Comparison of ENCODE assay signal across 16 cellular contexts in the genomic region with DNA sequence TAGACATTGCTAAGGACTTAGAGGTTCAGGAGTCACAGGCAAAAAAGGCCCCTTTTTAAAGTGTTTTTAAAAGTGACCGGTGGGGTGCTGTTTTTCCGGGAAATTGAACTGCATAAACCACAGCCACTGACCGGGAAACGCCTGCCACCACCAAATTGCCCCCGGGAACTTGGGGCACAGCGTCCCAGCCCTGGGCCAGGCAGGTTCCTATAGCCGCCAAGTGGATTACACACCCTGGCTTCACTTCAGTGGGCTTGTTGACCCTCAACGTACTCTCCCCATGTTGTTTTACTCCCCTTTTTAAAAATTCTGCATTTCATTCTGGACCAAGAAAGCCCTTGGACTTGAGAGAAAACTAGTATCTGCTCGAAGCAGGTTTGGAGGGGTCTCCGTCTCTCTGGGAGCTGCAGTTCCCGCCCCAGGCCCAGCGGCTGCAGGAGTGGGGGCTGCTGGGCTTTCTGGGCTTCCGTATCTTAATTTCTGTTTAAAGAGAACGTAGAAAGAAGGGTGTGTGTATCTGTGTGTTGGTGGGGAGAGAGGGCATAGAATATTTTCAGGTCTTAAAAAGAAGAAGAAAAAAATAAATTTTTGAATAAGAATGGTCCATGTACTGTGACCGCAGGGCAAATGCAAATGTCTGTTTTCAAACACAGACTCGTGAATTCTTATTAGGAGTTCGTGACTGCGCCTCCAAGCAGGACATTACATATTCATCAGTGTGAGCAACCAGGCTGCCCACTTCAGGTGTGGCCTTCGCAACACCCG.
DNase-seq lines count a peak whose midpoint lies in the region; TF ChIP-seq lines count a peak whose summit lies in the region.
"Had no signal": no experiment of that assay in that cellular context is flagged by ENCODE, and none has a peak within 500 bp of the region (broad histone marks: within the 10 kb centered on the region; RNA-seq: fewer than 3 reads in every experiment).

No MANE protein-coding gene starts in this region.

- H2BK15ac ChIP-seq in neuronal stem cell (ENCODE audit: low read length), result no peak overlapping the region

- H2AFZ ChIP-seq in OCI-LY3 (ENCODE audit: low read depth, low read length), result no peak overlapping the region
- H2AFZ ChIP-seq in neuronal stem cell (ENCODE audit: low read length), result peak overlapping the region; percentile 63
- no peak overlapping the region for H2AFZ ChIP-seq in MM.1S (ENCODE audit: low read length)
- H2AFZ ChIP-seq: PC-9 had no signal

- H3K36me3 ChIP-seq in BLaER1 (no peaks in the 10 kb centered on the region), OCI-LY3 (replicated peaks; ENCODE audit: low read depth, low read length) (no peaks in the 10 kb centered on the region), neuronal stem cell (replicated peaks in 1 of 2; ENCODE audit: control insufficient read depth in 2 of 2, insufficient read depth in 2 of 2, low read length in 2 of 2) (no peaks in the 10 kb centered on the region), MM.1S (replicated peaks; ENCODE audit: insufficient read depth, low read length) (no peaks in the 10 kb centered on the region)

- no peak overlapping the region for H2BK120ac ChIP-seq in neuronal stem cell (ENCODE audit: low read depth, low read length)

- no peak overlapping the region for H2AK5ac ChIP-seq in neuronal stem cell (ENCODE audit: low read depth, low read length)

- H3K9me3 ChIP-seq in BLaER1 (no peaks in the 10 kb centered on the region), OCI-LY3 (ENCODE audit: insufficient read depth, low read length) (no peaks in the 10 kb centered on the region), neuronal stem cell (replicated peaks in 1 of 2; ENCODE audit: control insufficient read depth in 2 of 2, insufficient read depth in 1 of 2, low read depth in 1 of 2, low read length in 2 of 2) (no peaks in the 10 kb centered on the region), MM.1S (replicated peaks; ENCODE audit: insufficient read depth, low read length) (no peaks in the 10 kb centered on the region)

- H4K8ac ChIP-seq in neuronal stem cell (ENCODE audit: low read depth, low read length), result no peak overlapping the region

- intact Hi-C loops in CD14-positive monocyte (cut with micrococcal nuclease), result no loop called here

- H3K4me1 ChIP-seq in BLaER1 (peaks cover 53% of the 10 kb centered on the region), OCI-LY3 (ENCODE audit: low read length) (peaks cover 22% of the 10 kb centered on the region), neuronal stem cell (ENCODE audit: control insufficient read depth in 2 of 2, insufficient read depth in 1 of 2, low read depth in 1 of 2, low read length in 2 of 2) (peaks cover 6 to 32% of the 10 kb centered on the region in 2 donors), MM.1S (ENCODE audit: low read length) (no peaks in the 10 kb centered on the region)

- H3K79me1 ChIP-seq in neuronal stem cell (ENCODE audit: low read depth, low read length), result no peaks in the 10 kb centered on the region

- TF ChIP-seq CTCF in OCI-LY3 (IDR thresholded peaks at IDR 0.05; ENCODE audit: low read depth, low read length) (no peak), CD14-positive monocyte (IDR thresholded peaks at IDR 0.05) (no peak), MM.1S (IDR thresholded peaks at IDR 0.05; ENCODE audit: low read length) (no peak)

- H4K20me1 ChIP-seq in BLaER1 (no peaks in the 10 kb centered on the region), OCI-LY3 (ENCODE audit: insufficient read depth, low read length) (no peaks in the 10 kb centered on the region), MM.1S (ENCODE audit: insufficient read depth, low read length) (no peaks in the 10 kb centered on the region)

- no peak overlapping the region for H3K4ac ChIP-seq in neuronal stem cell (ENCODE audit: low read length)

- peaks cover 9% of the 10 kb centered on the region for H3K4me1 Mint-ChIP-seq in CD14-positive monocyte

- H3K27ac Mint-ChIP-seq in CD14-positive monocyte, result peak overlapping the region in 1 of 7 donors; percentile 21
- H3K27ac Mint-ChIP-seq: B cell; CD8-positive, alpha-beta T cell; T-cell had no signal

- H3K4me3 ChIP-seq in BLaER1 (no peak overlapping the region), OCI-LY3 (ENCODE audit: low read length) (peak overlapping the region; percentile 68), neuronal stem cell (ENCODE audit: low read length in 2 of 2) (no peak overlapping the region), MM.1S (ENCODE audit: low read length) (no peak overlapping the region)
- H3K4me3 ChIP-seq: PC-9 had no signal

- no peaks in the 10 kb centered on the region for H3K79me2 ChIP-seq in OCI-LY3 (ENCODE audit: low read length)
- H3K79me2 ChIP-seq in MM.1S (ENCODE audit: low read length), result no peaks in the 10 kb centered on the region

- no peak overlapping the region for H3K4me3 Mint-ChIP-seq in CD14-positive monocyte
- H3K4me3 Mint-ChIP-seq: B cell; CD8-positive, alpha-beta T cell; T-cell had no signal

- peaks cover 34 to 54% (median 43%) of the 10 kb centered on the region in 3 donors for H3K27me3 Mint-ChIP-seq in CD14-positive monocyte (ENCODE audit: low read depth in 3 of 3)

- peaks cover 0 to 2% (median 0%) of the 10 kb centered on the region in 7 donors for H3K9me3 Mint-ChIP-seq in CD14-positive monocyte
- H3K9me3 Mint-ChIP-seq: CD8-positive, alpha-beta T cell; T-cell had no signal

- H3K9ac ChIP-seq in BLaER1, result no peak overlapping the region; the same call in 1 of the 2 replicates
- no peak overlapping the region for H3K9ac ChIP-seq in OCI-LY3 (ENCODE audit: low read length)
- no peak overlapping the region for H3K9ac ChIP-seq in neuronal stem cell (ENCODE audit: low read depth, low read length, poor library complexity)
- no peak overlapping the region for H3K9ac ChIP-seq in MM.1S (ENCODE audit: low read length)

- 100% methylated on average over 1 of the region's 20 CpGs; no CpG with 5 or more reads in 1 of the 2 donors for WGBS in neuronal stem cell (ENCODE audit: extremely low coverage in 2 of 2, insufficient read length in 2 of 2, insufficient replicate concordance in 1 of 2), 2 donors

- H3K36me3 Mint-ChIP-seq in CD14-positive monocyte, result no peaks in the 10 kb centered on the region
- H3K36me3 Mint-ChIP-seq: CD8-positive, alpha-beta T cell; T-cell had no signal

- DNase-seq in ELF-1 (ENCODE audit: low read depth, low spot score) (peak; percentile 17), neuronal stem cell (ENCODE audit: low spot score) (no peak), CD14-positive monocyte (ENCODE audit: low spot score) (no peak), DMS 273 treated with DMSO at 0.1 percent for 48 hours (lab: John Stamatoyannopoulos, UW) (no peak), MM.1S (no peak)
- DNase-seq: DMS79 treated with DMSO at 0.1 percent for 48 hours, GDM1, GOT3, NCI-H1048, NCI-H1436 treated with DMSO at 0.1 percent for 48 hours had no signal

- H3K9me2 ChIP-seq in MM.1S (replicated peaks; ENCODE audit: insufficient read depth, low read length), result no peaks in the 10 kb centered on the region

- H3K27ac ChIP-seq in BLaER1 (no peak overlapping the region), OCI-LY3 (ENCODE audit: low read length) (no peak overlapping the region), neuronal stem cell (replicated peaks; ENCODE audit: low read length) (no peak overlapping the region), MM.1S (ENCODE audit: low read length) (no peak overlapping the region)
- H3K27ac ChIP-seq: PC-9 had no signal

- no peak overlapping the region for H3K14ac ChIP-seq in neuronal stem cell (ENCODE audit: low read length)

- H3K27me3 ChIP-seq in BLaER1, result no peaks in the 10 kb centered on the region
- peaks cover 23% of the 10 kb centered on the region for H3K27me3 ChIP-seq in OCI-LY3 (ENCODE audit: low read depth, low read length)
- no peaks in the 10 kb centered on the region for H3K27me3 ChIP-seq in neuronal stem cell (ENCODE audit: control insufficient read depth in 3 of 3, insufficient read depth in 3 of 3, low read depth in 1 of 3, low read length in 3 of 3)
- H3K27me3 ChIP-seq in MM.1S (replicated peaks; ENCODE audit: insufficient read depth, low read length), result no peaks in the 10 kb centered on the region

- no peak overlapping the region for H3K23ac ChIP-seq in neuronal stem cell (ENCODE audit: low read depth, low read length, poor library complexity)

- peak overlapping the region; percentile 72 for H3K4me2 ChIP-seq in BLaER1
- H3K4me2 ChIP-seq in OCI-LY3 (ENCODE audit: low read length), result peak overlapping the region; percentile 78
- H3K4me2 ChIP-seq in neuronal stem cell (ENCODE audit: insufficient read depth, low read length, poor library complexity, severe bottlenecking), result no peak overlapping the region
- no peak overlapping the region for H3K4me2 ChIP-seq in MM.1S (ENCODE audit: low read depth, low read length)

- no peak overlapping the region for H4K91ac ChIP-seq in neuronal stem cell (ENCODE audit: low read depth, low read length, poor library complexity)

- H2BK5ac ChIP-seq in neuronal stem cell (ENCODE audit: low read length), result no peak overlapping the region

- H2BK12ac ChIP-seq in neuronal stem cell (ENCODE audit: low read length), result no peak overlapping the region

- no peaks in the 10 kb centered on the region for H3F3A ChIP-seq in MM.1S (ENCODE audit: insufficient read depth, low read length)

- no peak overlapping the region for H3K18ac ChIP-seq in neuronal stem cell (ENCODE audit: low read length)

Comparison
In these comparisons a context has a peak if more than half of its experiments do, and no peak if none do; other contexts are left out.
1. H3K4me2 ChIP-seq: peak in BLaER1 (single experiment) and OCI-LY3 (single experiment); none in neuronal stem cell (single experiment) and MM.1S (single experiment).